14 cellular contexts compared by ENCODE assay signal in the genomic region with DNA sequence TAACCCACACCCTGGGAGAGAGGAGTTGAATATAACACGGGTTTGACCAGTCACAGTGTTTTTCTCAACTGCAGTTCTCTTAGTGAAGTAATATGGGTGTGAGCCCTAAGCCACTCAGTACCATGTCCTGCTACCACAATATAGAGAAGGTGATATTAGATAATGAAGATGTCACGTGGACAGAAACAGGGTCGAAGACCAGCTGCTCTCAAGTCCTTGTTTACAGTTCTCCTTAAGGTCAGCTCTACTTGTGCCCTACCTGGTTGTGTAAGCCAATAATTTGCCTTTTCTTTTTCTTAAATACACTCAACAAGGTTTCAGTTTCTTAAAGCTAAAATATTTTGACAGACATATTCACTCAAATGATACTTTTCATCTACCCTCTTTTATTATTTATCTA.
DNase-seq lines count a peak whose midpoint lies in the region; TF ChIP-seq lines count a peak whose summit lies in the region.
"Had no signal": no experiment of that assay in that cellular context is flagged by ENCODE, and none has a peak within 500 bp of the region (broad histone marks: within the 10 kb centered on the region; RNA-seq: fewer than 3 reads in every experiment).

No MANE protein-coding gene starts in this region.

- no peak overlapping the region for H3K4me3 ChIP-seq in hepatocyte
- H3K4me3 ChIP-seq: Peyer's patch had no signal

- no peaks in the 10 kb centered on the region for H4K20me1 ChIP-seq in hepatocyte (ENCODE audit: insufficient read depth, poor library complexity, severe bottlenecking)

- DNase-seq in NCI-H748 (lab: John Stamatoyannopoulos, UW; ENCODE audit: unreplicated experiment) (peak; percentile 32), NCI-H748 treated with DMSO at 0.1 percent for 48 hours (lab: John Stamatoyannopoulos, UW) (no peak), SHP77 (lab: John Stamatoyannopoulos, UW) (peak; percentile 14 to 25), hepatocyte (ENCODE audit: low spot score) (peak; percentile 11), GOT3 (lab: John Stamatoyannopoulos, UW) (no peak), T-helper 2 cell (no peak), SW 1271 (lab: John Stamatoyannopoulos, UW) (no peak)
- DNase-seq in central memory CD4-positive, alpha-beta T cell = no peak
- DNase-seq: C1 segment of cervical spinal cord, KG1, NCI-H1436 treated with DMSO at 0.1 percent for 48 hours, NCI-H2081 treated with DMSO at 0.1 percent for 48 hours, NCI-H526 treated with DMSO at 0.1 percent for 48 hours, Peyer's patch had no signal

- no peaks in the 10 kb centered on the region for H3K9me2 ChIP-seq in hepatocyte (replicated peaks; ENCODE audit: insufficient read depth)

- H3K4me1 ChIP-seq in hepatocyte (ENCODE audit: insufficient read depth) = peaks cover 20% of the 10 kb centered on the region
- H3K4me1 ChIP-seq: Peyer's patch had no signal

- no peaks in the 10 kb centered on the region for H3K36me3 ChIP-seq in hepatocyte (replicated peaks; ENCODE audit: insufficient read depth, low read depth)
- H3K36me3 ChIP-seq: Peyer's patch had no signal

- TF ChIP-seq CTCF in hepatocyte (IDR thresholded peaks at IDR 0.05; ENCODE audit: poor library complexity) = no peak

- no peak overlapping the region for H2AFZ ChIP-seq in hepatocyte

- no peaks in the 10 kb centered on the region for H3K9me3 ChIP-seq in hepatocyte (ENCODE audit: low read depth)
- H3K9me3 ChIP-seq: Peyer's patch had no signal

- no peaks in the 10 kb centered on the region for H3K79me2 ChIP-seq in hepatocyte

- 51% methylated on average over 3 of the region's 3 CpGs for WGBS in hepatocyte (ENCODE audit: low lambda C conversion rate, missing lambda C conversion rate)

- H3K4me2 ChIP-seq in hepatocyte = peak overlapping the region; percentile 22

- H3K27me3 ChIP-seq in hepatocyte = no peaks in the 10 kb centered on the region
- H3K27me3 ChIP-seq: Peyer's patch had no signal

- H3K27ac ChIP-seq in hepatocyte = no peak overlapping the region
- H3K27ac ChIP-seq: Peyer's patch had no signal

Comparison
In these comparisons a context has a peak if more than half of its experiments do, and no peak if none do; other contexts are left out.
1. DNase-seq: peak in NCI-H748 (single experiment), SHP77 (2 of 2) and hepatocyte (single experiment); none in NCI-H748 treated with DMSO at 0.1 percent for 48 hours (single experiment), GOT3 (single experiment), T-helper 2 cell (0 of 5), central memory CD4-positive, alpha-beta T cell (single experiment) and SW 1271 (0 of 2).